ENCODE assay signal across 8 cellular contexts in the genomic region with DNA sequence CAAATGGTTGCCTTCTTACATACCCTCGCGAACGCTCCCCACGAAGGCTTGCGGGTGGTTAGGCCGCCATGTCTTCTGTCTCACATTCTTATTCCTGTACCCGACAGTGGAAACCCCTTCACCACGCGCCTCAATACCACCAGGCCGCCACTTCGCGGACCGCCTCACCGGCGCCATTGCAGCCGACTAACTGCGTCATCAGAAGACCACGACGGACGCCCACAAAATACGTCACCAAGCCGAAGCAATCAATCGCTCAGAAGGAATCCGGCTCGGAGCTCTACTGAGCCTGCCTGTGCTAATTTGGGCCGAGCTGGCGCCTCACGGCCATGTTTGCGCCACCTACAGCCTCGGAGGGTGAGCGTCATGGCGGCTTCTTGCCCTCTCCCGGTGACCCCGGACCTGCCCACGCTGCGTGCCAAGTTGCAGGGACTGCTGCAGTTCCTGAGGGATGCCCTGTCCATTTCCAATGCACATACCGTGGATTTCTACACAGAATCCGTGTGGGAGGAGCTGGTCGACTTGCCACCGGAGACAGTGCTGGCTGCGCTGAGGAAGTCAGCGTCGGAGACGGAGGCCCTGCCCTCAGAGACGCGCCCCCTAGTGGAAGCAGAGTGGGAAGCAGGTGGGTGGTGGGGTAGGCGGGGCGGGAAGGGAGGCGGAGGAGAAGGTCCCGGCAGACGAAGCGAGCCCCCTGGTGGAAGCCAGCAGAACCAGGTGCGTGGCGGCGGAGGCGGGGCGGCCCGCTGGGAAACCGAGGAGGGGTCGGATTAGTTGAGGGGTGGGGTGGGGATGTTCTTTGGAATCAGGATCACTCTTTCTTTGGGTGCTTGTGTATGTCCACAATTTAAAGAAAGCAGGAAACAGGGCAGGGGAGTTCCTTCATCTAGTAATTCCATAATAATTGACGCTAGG. TPM values are rescaled to one million over a fixed set of nuclear protein-coding genes. Genes with fewer than 3 reads are reported as not detected.
A peak's percentile ranks its signal among the peaks of the same experiment; 100 is the strongest.
DNase-seq lines count a peak whose midpoint lies in the region; ATAC-seq, FAIRE-seq and TF ChIP-seq lines count a peak whose summit lies in the region.

A gene with protein sequence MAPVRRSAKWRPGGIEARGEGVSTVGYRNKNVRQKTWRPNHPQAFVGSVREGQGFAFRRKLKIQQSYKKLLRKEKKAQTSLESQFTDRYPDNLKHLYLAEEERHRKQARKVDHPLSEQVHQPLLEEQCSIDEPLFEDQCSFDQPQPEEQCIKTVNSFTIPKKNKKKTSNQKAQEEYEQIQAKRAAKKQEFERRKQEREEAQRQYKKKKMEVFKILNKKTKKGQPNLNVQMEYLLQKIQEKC (minus strand): TSS at position 188 of the 915 bp plus-strand sequence. CDS start 11 bp downstream, at position 177.
Gene METTL25 (plus strand): TSS at position 330 of the 915 bp plus-strand sequence. CDS start 37 bp downstream, at position 367.

- peak; percentile 93 for TF ChIP-seq CTCF in HepG2 (CRISPR knock-in tag; IDR thresholded peaks at IDR 0.05)

- peak; percentile 51 for TF ChIP-seq RAD21 in HepG2 (CRISPR knock-in tag; IDR thresholded peaks at IDR 0.05)

- peak; percentile 99 for DNase-seq in CD1c-positive myeloid dendritic cell (ENCODE audit: extremely low spot score)
- peak; percentile 99 for DNase-seq in NCI-H69 (lab: John Stamatoyannopoulos, UW)
- peak; percentile 98 for DNase-seq in activated CD4-positive, alpha-beta T cell treated with anti-CD3 and anti-CD28 coated beads, Interleukin-2, amount 50 U/mL, for 24 hours (ENCODE audit: low read depth in 1 of 2, low spot score in 1 of 2)
- DNase-seq in dermis blood vessel endothelial cell: peak; percentile 99
- DNase-seq in HepG2 (ENCODE audit: low spot score): peak; percentile 95
- peak; percentile 97 for DNase-seq in stimulated activated CD4-positive, alpha-beta T cell treated with anti-CD3 and anti-CD28 coated beads, Interleukin-4, amount 100 ng/mL, for 1 hour

- no peaks in the 10 kb centered on the region for H3K9me3 ChIP-seq in HepG2 (ENCODE audit: low read length)

- H3K27me3 ChIP-seq in HepG2 (ENCODE audit: control insufficient read depth in 1 of 2, insufficient read depth in 2 of 2, low read length in 2 of 2): no peaks in the 10 kb centered on the region; a peak in 1 of 5 replicates

- FAIRE-seq in HepG2 (lab: Jason Lieb, UNC): peak; percentile 66

- peak within 1 kb of the TSS; percentile 97 for H3K9ac ChIP-seq in HepG2 (ENCODE audit: insufficient read depth, low read depth, low read length)

- POLR2A ChIA-PET in HepG2 (lab: Yijun Ruan, JAX): interaction anchor here (0.8 to 1.3 kb wide), 6 partner anchors 9 to 1580 kb away, joined by 3 to 6 read pairs (median 3); no protein-coding TSS in a partner anchor

- H3K27ac ChIP-seq in HepG2 (ENCODE audit: extremely low read length, insufficient read depth, low read length): peak within 1 kb of the TSS; percentile 98

- H4K20me1 ChIP-seq in HepG2 (ENCODE audit: insufficient read depth, low read length): no peaks in the 10 kb centered on the region; the same call in 1 of the 2 replicates

- H3K4me2 ChIP-seq in HepG2 (ENCODE audit: low read depth, low read length): peak within 1 kb of the TSS; percentile 93

- peaks cover 39% of the 10 kb centered on the region for H3K79me2 ChIP-seq in HepG2 (ENCODE audit: insufficient read depth, low read length)

- BruUV-seq in HepG2 (replicated peaks; lab: Mats Ljungman, UMichigan): no TSS peak

- CTCF ChIA-PET in HepG2 (lab: Yijun Ruan, JAX; ENCODE audit: low intra/inter-chr PET ratio, low total read pairs): no interaction called here

- in situ Hi-C loops in HepG2 (cut with HindIII; ENCODE audit: extremely low pct_ligation_motif_present, low pct_unique_long_range_greater_than_20kb): no loop called here

- peak within 1 kb of the TSS; percentile 84 to 95 (median 94) for H3K4me3 ChIP-seq in HepG2 (replicated peaks in 1 of 3; ENCODE audit: insufficient read depth in 1 of 3, low read depth in 2 of 3, low read length in 3 of 3)

- peak; percentile 46; a peak in 1 of 4 replicates for TF ChIP-seq EP300 in HepG2 (IDR thresholded peaks at IDR 0.05; ENCODE audit: low read depth in 2 of 2, low read length in 2 of 2)
- peak; percentile 61 for TF ChIP-seq EP300 in HepG2 (CRISPR knock-in tag; IDR thresholded peaks at IDR 0.05; ENCODE audit: borderline replicate concordance)

- TF ChIP-seq POLR2A in HepG2 (IDR thresholded peaks at IDR 0.05; ENCODE audit: insufficient read depth in 1 of 2, low read depth in 2 of 2, low read length in 2 of 2): peak; percentile 89 to 90

- intact Hi-C loops in HepG2 (cut with micrococcal nuclease; ENCODE audit: unreplicated experiment): loop anchor here (1.0 to 10.0 kb wide), 2 partner anchors 44 to 714 kb away; no protein-coding TSS in a partner anchor

- H2AFZ ChIP-seq in HepG2 (ENCODE audit: low read length): peak within 1 kb of the TSS; percentile 97

- WGBS in HepG2 (ENCODE audit: low lambda C conversion rate): under 1% methylated on average over 46 of the region's 61 CpGs

- peak; percentile 90 for ATAC-seq in GM19351 (IDR thresholded peaks at IDR 0.05; ENCODE audit: unreplicated experiment)
- peak; percentile 93 for ATAC-seq in HG03521 (IDR thresholded peaks at IDR 0.05; ENCODE audit: unreplicated experiment)
- ATAC-seq in HepG2: peak; percentile 93

- peaks cover 30% of the 10 kb centered on the region for H3K4me1 ChIP-seq in HepG2 (ENCODE audit: insufficient read depth, low read length)

- peaks cover 0 to 27% of the 10 kb centered on the region in 2 experiments; a peak in 2 of 5 replicates for H3K36me3 ChIP-seq in HepG2 (replicated peaks in 1 of 2; ENCODE audit: control insufficient read depth in 1 of 2, insufficient read depth in 2 of 2, low read length in 2 of 2)

TF ChIP-seq in HepG2, 621 proteins besides CTCF, POLR2A, EP300 and RAD21 (continues in another document):
- TF ChIP-seq NR3C1 (CRISPR knock-in tag; IDR thresholded peaks at IDR 0.05) (no peak), FLYWCH1 (CRISPR knock-in tag; IDR thresholded peaks at IDR 0.05) (no peak), FOXJ3 (CRISPR knock-in tag; IDR thresholded peaks at IDR 0.05; ENCODE audit: borderline replicate concordance) (peak; percentile 88; the same call in 1 of the 2 replicates), PITX1 (CRISPR knock-in tag; IDR thresholded peaks at IDR 0.05) (peak; percentile 89), MAF1 (CRISPR knock-in tag; IDR thresholded peaks at IDR 0.05; ENCODE audit: borderline replicate concordance) (peak; percentile 83; the same call in 1 of the 2 replicates), TOPORS (CRISPR knock-in tag; IDR thresholded peaks at IDR 0.05) (no peak; the same call in 1 of the 2 replicates), ZNF501 (CRISPR knock-in tag; IDR thresholded peaks at IDR 0.05) (peak; percentile 99)

RNA-seq across cellular contexts. Expression of the first gene that starts in this region (rescaled TPM):
- total RNA-seq in dermis blood vessel endothelial cell (62.5 and 68.0 TPM in 2 replicates), HepG2 (2016; rRNA removed; fragmentation: Illumina TruSeq; extraction: Trizol) (81.3 and 93.4 TPM in 2 replicates)
- total RNA-seq in HepG2 (2016; cell fraction: cytosol; rRNA removed; fragmentation: Illumina TruSeq; extraction: Trizol; ENCODE audit: low read depth): 37.4 and 37.5 TPM in 2 replicates
- 78.2 and 98.1 TPM in 2 replicates for total RNA-seq in HepG2 (2016; cell fraction: insoluble cytoplasmic fraction; rRNA removed; fragmentation: Illumina TruSeq; extraction: Trizol)
- 39.8 and 46.7 TPM in 2 replicates for total RNA-seq in HepG2 (2016; cell fraction: membrane; rRNA removed; fragmentation: Illumina TruSeq; extraction: Trizol)
- 70.4 and 76.6 TPM in 2 replicates for total RNA-seq in HepG2 (2016; cell fraction: nucleus; rRNA removed; fragmentation: Illumina TruSeq; extraction: Trizol)
- 10.8 and 16.1 TPM in 2 replicates for polyA plus RNA-seq in HepG2 (2011; rRNA removed)
- 11.2 and 13.4 TPM in 2 replicates for polyA plus RNA-seq in HepG2 (2011; cell fraction: cytosol; rRNA removed)
- polyA plus RNA-seq in HepG2 (2011; cell fraction: nucleus; rRNA removed): 6.8 and 11.4 TPM in 2 replicates
- 32.1 and 40.0 TPM in 2 replicates for polyA plus RNA-seq in HepG2 (2012)
- 26.7 and 26.9 TPM in 2 replicates for polyA plus RNA-seq in HepG2 (2016; cell fraction: cytosol; fragmentation: Illumina TruSeq; extraction: Trizol; ENCODE audit: low read depth)
- 96.1 and 98.2 TPM in 2 replicates for polyA plus RNA-seq in HepG2 (2016; cell fraction: insoluble cytoplasmic fraction; fragmentation: Illumina TruSeq; extraction: Trizol; ENCODE audit: low read depth)
- 26.7 and 28.3 TPM in 2 replicates for polyA plus RNA-seq in HepG2 (2016; cell fraction: membrane; fragmentation: Illumina TruSeq; extraction: Trizol; ENCODE audit: low read depth)
- 63.8 and 68.1 TPM in 2 replicates for polyA plus RNA-seq in HepG2 (2016; cell fraction: nucleus; fragmentation: Illumina TruSeq; extraction: Trizol; ENCODE audit: insufficient read depth, low read depth)
- 2.4 and 2.5 TPM in 2 replicates for polyA minus RNA-seq in HepG2 (2011; rRNA and poly(A)+ RNA removed; ENCODE audit: low replicate concordance)
- 12.2 and 16.4 TPM in 2 replicates for polyA minus RNA-seq in HepG2 (2011; cell fraction: cytosol; rRNA and poly(A)+ RNA removed)
- polyA minus RNA-seq in HepG2 (2011; cell fraction: nucleus; rRNA and poly(A)+ RNA removed): 61.3 and 75.0 TPM in 2 replicates

RNA-seq across cellular contexts. Expression of gene METTL25, which starts in this region (rescaled TPM):
- total RNA-seq in dermis blood vessel endothelial cell (7.7 and 14.6 TPM in 2 replicates), HepG2 (2016; rRNA removed; fragmentation: Illumina TruSeq; extraction: Trizol) (7.8 and 8.6 TPM in 2 replicates)
- total RNA-seq in HepG2 (2016; cell fraction: cytosol; rRNA removed; fragmentation: Illumina TruSeq; extraction: Trizol; ENCODE audit: low read depth): 38.3 and 44.9 TPM in 2 replicates
- total RNA-seq in HepG2 (2016; cell fraction: insoluble cytoplasmic fraction; rRNA removed; fragmentation: Illumina TruSeq; extraction: Trizol): 8.1 and 11.0 TPM in 2 replicates
- total RNA-seq in HepG2 (2016; cell fraction: membrane; rRNA removed; fragmentation: Illumina TruSeq; extraction: Trizol): 23.1 and 30.9 TPM in 2 replicates
- 13.3 and 13.7 TPM in 2 replicates for total RNA-seq in HepG2 (2016; cell fraction: nucleus; rRNA removed; fragmentation: Illumina TruSeq; extraction: Trizol)
- polyA plus RNA-seq in HepG2 (2011; rRNA removed): 2.2 and 2.9 TPM in 2 replicates
- polyA plus RNA-seq in HepG2 (2011; cell fraction: cytosol; rRNA removed): 0.96 and 1.5 TPM in 2 replicates
- polyA plus RNA-seq in HepG2 (2011; cell fraction: nucleus; rRNA removed): 4.8 and 6.7 TPM in 2 replicates
- polyA plus RNA-seq in HepG2 (2012): 2.5 and 3.1 TPM in 2 replicates
- 0.50 and 0.63 TPM in 2 replicates for polyA plus RNA-seq in HepG2 (2016; cell fraction: cytosol; fragmentation: Illumina TruSeq; extraction: Trizol; ENCODE audit: low read depth)
- polyA plus RNA-seq in HepG2 (2016; cell fraction: insoluble cytoplasmic fraction; fragmentation: Illumina TruSeq; extraction: Trizol; ENCODE audit: low read depth): 5.7 and 5.8 TPM in 2 replicates
- polyA plus RNA-seq in HepG2 (2016; cell fraction: membrane; fragmentation: Illumina TruSeq; extraction: Trizol; ENCODE audit: low read depth): 1.9 TPM in 2 replicates
- 6.4 and 6.9 TPM in 2 replicates for polyA plus RNA-seq in HepG2 (2016; cell fraction: nucleus; fragmentation: Illumina TruSeq; extraction: Trizol; ENCODE audit: insufficient read depth, low read depth)
- 5.5 and 9.2 TPM in 2 replicates for polyA minus RNA-seq in HepG2 (2011; rRNA and poly(A)+ RNA removed; ENCODE audit: low replicate concordance)
- polyA minus RNA-seq in HepG2 (2011; cell fraction: cytosol; rRNA and poly(A)+ RNA removed): 3.9 and 8.4 TPM in 2 replicates
- 23.4 and 26.4 TPM in 2 replicates for polyA minus RNA-seq in HepG2 (2011; cell fraction: nucleus; rRNA and poly(A)+ RNA removed)

Comparison
In these comparisons a context has a peak if more than half of its experiments do, and no peak if none do; other contexts are left out.
1. Peak in every context shown above with its lines: DNase-seq, ATAC-seq, H3K4me3 ChIP-seq and H3K27ac ChIP-seq.